Comparison of ENCODE assay signal across 24 cellular contexts in genomic region chr15:67504796-67505195, GRCh38. TPM values are rescaled to one million over a fixed set of nuclear protein-coding genes. Genes with fewer than 3 reads are reported as not detected.
DNase-seq lines count a peak whose midpoint lies in the region; ATAC-seq, FAIRE-seq and TF ChIP-seq lines count a peak whose summit lies in the region.
"Had no signal": no experiment of that assay in that cellular context is flagged by ENCODE, and none has a peak within 500 bp of the region (broad histone marks: within the 10 kb centered on the region; RNA-seq: fewer than 3 reads in every experiment).

No MANE protein-coding gene starts in this region.

- TF ChIP-seq RAD21 in A549 (conservative IDR thresholded peaks at IDR 0.05 in 1 of 2, IDR thresholded peaks at IDR 0.05 in 1 of 2) = no peak

- no peaks in the 10 kb centered on the region for H3K36me3 ChIP-seq in left ventricle myocardium inferior
- H3K36me3 ChIP-seq: HAP-1, upper lobe of right lung, WERI-Rb-1 had no signal

- ATAC-seq in A549 (no peak), HG02763 (IDR thresholded peaks at IDR 0.05; ENCODE audit: unreplicated experiment) (no peak)
- ATAC-seq: gastroesophageal sphincter; naive thymus-derived CD4-positive, alpha-beta T cell; T-helper 17 cell; upper lobe of right lung had no signal

- H3K27ac ChIP-seq in A549 (no peak overlapping the region), left ventricle myocardium inferior (replicated peaks) (no peak overlapping the region)
- H3K27ac ChIP-seq: gastroesophageal sphincter, upper lobe of right lung, WERI-Rb-1 had no signal

- POLR2A ChIA-PET in A549 (lab: Yijun Ruan, JAX) = no interaction called here

- H3K4me3 ChIP-seq in A549 (no peak overlapping the region), left ventricle myocardium inferior (no peak overlapping the region)
- H3K4me3 ChIP-seq: gastroesophageal sphincter, HAP-1, upper lobe of right lung had no signal

- H3K27me3 ChIP-seq in left ventricle myocardium inferior (ENCODE audit: low read depth) = no peaks in the 10 kb centered on the region
- H3K27me3 ChIP-seq: gastroesophageal sphincter, upper lobe of right lung had no signal

- CTCF ChIA-PET in A549 (lab: Yijun Ruan, JAX) = interaction anchor here (1.0 to 4.9 kb wide), 2 partner anchors 10 to 332 kb away, joined by 3 to 30 read pairs; no protein-coding TSS in a partner anchor

- H3K4me1 ChIP-seq in A549 = no peaks in the 10 kb centered on the region
- no peaks in the 10 kb centered on the region for H3K4me1 ChIP-seq in left ventricle myocardium inferior
- H3K4me1 ChIP-seq: gastroesophageal sphincter had no signal

- H3K9me3 ChIP-seq in A549 (no peaks in the 10 kb centered on the region), left ventricle myocardium inferior (replicated peaks) (no peaks in the 10 kb centered on the region)
- H3K9me3 ChIP-seq: gastroesophageal sphincter, HAP-1, upper lobe of right lung had no signal

- FAIRE-seq in A549 (lab: Jason Lieb, UNC) = no peak
- FAIRE-seq: endothelial cell of umbilical vein had no signal

- no peak for DNase-seq in A549 (ENCODE audit: low read depth in 1 of 2, low spot score in 1 of 2)
- DNase-seq in GM04504 (ENCODE audit: low read depth) = peak; percentile 81
- DNase-seq in RPMI7951 (ENCODE audit: low read depth) = peak; percentile 42
- DNase-seq in fibroblast of the conjunctiva (ENCODE audit: low read depth) = peak; percentile 73
- DNase-seq in left ventricle myocardium inferior = no peak
- DNase-seq in stimulated activated CD4-positive, alpha-beta T cell treated with anti-CD3 and anti-CD28 coated beads, Interleukin-4, amount 100 ng/mL, for 24 hours = no peak
- no peak for DNase-seq in NCI-H146 treated with DMSO at 0.1 percent for 48 hours (lab: John Stamatoyannopoulos, UW; ENCODE audit: unreplicated experiment)
- DNase-seq: activated CD4-positive, alpha-beta T cell treated with anti-CD3 and anti-CD28 coated beads, Interleukin-2, amount 50 U/mL, for 4 hours; activated effector memory CD4-positive, alpha-beta T cell treated with anti-CD3 and anti-CD28 coated beads, Interleukin-2, amount 50 U/mL, for 16 hours; CD4-positive, alpha-beta T cell; dermis blood vessel endothelial cell; naive thymus-derived CD4-positive, alpha-beta T cell; NCI-H1694; NCI-H2227 treated with DMSO at 0.1 percent for 48 hours; NCI-H82; retina; stimulated activated CD4-positive, alpha-beta T cell treated with anti-CD3 and anti-CD28 coated beads, Interleukin-12 subunit alpha, Interleukin-12 subunit beta, amount 100 ng/mL, for 4 hours; T-helper 17 cell; upper lobe of right lung; WERI-Rb-1 had no signal

- intact Hi-C loops in left ventricle myocardium inferior (cut with micrococcal nuclease) = no loop called here

- no peak overlapping the region for H3K4me2 ChIP-seq in A549

- TF ChIP-seq EP300 in A549 (IDR thresholded peaks at IDR 0.05) = no peak

- TF ChIP-seq POLR2A in A549 (IDR thresholded peaks at IDR 0.05; ENCODE audit: low read length) = no peak

- 90% methylated on average over 5 of the region's 5 CpGs for WGBS in A549 (ENCODE audit: missing lambda C conversion rate)

- TF ChIP-seq CTCF in A549 (IDR thresholded peaks at IDR 0.05) = no peak
- TF ChIP-seq CTCF in left ventricle myocardium inferior (IDR thresholded peaks at IDR 0.05; ENCODE audit: borderline replicate concordance) = no peak

TF ChIP-seq in A549, 52 proteins besides CTCF, POLR2A, EP300 and RAD21:
- TF ChIP-seq HES2 (IDR thresholded peaks at IDR 0.05) (no peak), ZFP36 (IDR thresholded peaks at IDR 0.05; ENCODE audit: borderline replicate concordance, partially characterized antibody) (no peak), CEBPB (IDR thresholded peaks at IDR 0.05) (peak; percentile 6 to 18; a peak in 1 of 4 replicates), HOXB13 (CRISPR knock-in tag; IDR thresholded peaks at IDR 0.05; ENCODE audit: low read depth) (no peak), RARB (CRISPR knock-in tag; IDR thresholded peaks at IDR 0.05) (no peak), NR3C1 (IDR thresholded peaks at IDR 0.05) (no peak), PBX3 (IDR thresholded peaks at IDR 0.05) (no peak), RFX5 (IDR thresholded peaks at IDR 0.05) (no peak), E2F6 (IDR thresholded peaks at IDR 0.05; ENCODE audit: borderline replicate concordance, low read depth) (no peak)

RNA-seq across cellular contexts. Expression of gene C15orf61, which starts 16.1 kb away (rescaled TPM):
- polyA plus RNA-seq in A549 (2011; rRNA removed) = 3.7 and 5.9 TPM in 2 replicates
- polyA plus RNA-seq in A549 (2012; cell fraction: cytosol; rRNA removed) = 6.8 and 9.3 TPM in 2 replicates
- polyA plus RNA-seq in A549 (2012; cell fraction: nucleus; rRNA removed) = 4.2 and 7.0 TPM in 2 replicates
- polyA plus RNA-seq in A549 (2017; fragmentation: RNase III; extraction: RNeasy Plus Mini Kit Qiagen cat#74134 plus additional on column Dnase treatment) = 3.6 to 3.7 TPM (median 3.6 TPM) in 3 replicates
- 3.1 and 4.4 TPM in 2 replicates for polyA minus RNA-seq in A549 (2011; rRNA and poly(A)+ RNA removed)
- total RNA-seq in RPMI7951 (2014; rRNA removed; shearing (Covaris generic)) = 4.2 and 8.5 TPM in 2 replicates
- total RNA-seq in left ventricle myocardium inferior = 13.8 TPM

RNA-seq across cellular contexts. Expression of gene MAP2K5, which starts 37.7 kb away (rescaled TPM):
- polyA plus RNA-seq in A549 (2011; rRNA removed) (7.8 and 9.2 TPM in 2 replicates), A549 (2017; fragmentation: RNase III; extraction: RNeasy Plus Mini Kit Qiagen cat#74134 plus additional on column Dnase treatment) (10.2 to 12.2 TPM (median 11.0 TPM) in 3 replicates)
- 5.7 and 7.8 TPM in 2 replicates for polyA plus RNA-seq in A549 (2012; cell fraction: cytosol; rRNA removed)
- polyA plus RNA-seq in A549 (2012; cell fraction: nucleus; rRNA removed) = 7.8 and 8.1 TPM in 2 replicates
- polyA minus RNA-seq in A549 (2011; rRNA and poly(A)+ RNA removed) = 11.4 and 13.8 TPM in 2 replicates
- 4.1 and 7.1 TPM in 2 replicates for total RNA-seq in RPMI7951 (2014; rRNA removed; shearing (Covaris generic))
- 25.0 TPM for total RNA-seq in left ventricle myocardium inferior

Comparison
In these comparisons a context has a peak if more than half of its experiments do, and no peak if none do; other contexts are left out.
1. DNase-seq: peak in GM04504 (single experiment), RPMI7951 (single experiment) and fibroblast of the conjunctiva (single experiment); none in A549 (0 of 2), left ventricle myocardium inferior (single experiment), stimulated activated CD4-positive, alpha-beta T cell treated with anti-CD3 and anti-CD28 coated beads, Interleukin-4, amount 100 ng/mL, for 24 hours (single experiment) and NCI-H146 treated with DMSO at 0.1 percent for 48 hours (single experiment).